In the genomic region with DNA sequence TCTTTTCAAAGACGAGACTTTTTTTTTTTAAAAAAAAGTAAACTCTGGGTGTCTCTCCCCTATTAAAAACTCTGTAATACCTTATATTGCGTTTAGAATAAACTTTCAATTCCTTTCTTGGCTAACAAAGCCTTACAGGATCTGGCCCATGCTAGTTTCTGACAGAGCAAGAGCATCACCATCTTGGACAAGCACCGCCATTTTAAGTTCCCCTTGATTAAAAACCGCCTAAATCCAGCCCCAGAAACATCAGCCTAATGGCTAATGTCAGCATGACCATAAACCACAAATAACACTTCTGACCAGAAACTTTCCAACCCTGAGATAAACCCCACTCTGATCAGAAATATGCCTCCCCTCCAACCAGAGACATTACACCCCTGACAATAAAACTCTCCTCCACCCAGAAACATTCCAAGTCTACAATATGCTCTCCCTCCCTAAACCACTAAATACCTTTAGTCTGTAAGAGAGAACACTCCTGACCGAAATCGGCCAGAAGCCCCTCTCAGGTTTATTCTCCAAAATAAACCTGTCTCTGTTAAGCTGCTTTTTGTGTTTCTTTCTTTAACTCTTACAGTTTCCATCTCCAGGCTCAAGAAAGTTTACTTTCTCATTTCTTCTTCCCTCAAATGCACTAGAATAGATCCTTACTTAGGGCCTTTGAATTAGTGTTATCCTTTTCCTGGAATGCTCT, we compare ENCODE assay signal across 2 cellular contexts.
TF ChIP-seq lines count a peak whose summit lies in the region.

No MANE protein-coding gene starts in this region.

TF ChIP-seq in A549, 52 proteins besides CTCF, POLR2A, EP300 and RAD21 (continued from another document):
- TF ChIP-seq, protein P1, sequence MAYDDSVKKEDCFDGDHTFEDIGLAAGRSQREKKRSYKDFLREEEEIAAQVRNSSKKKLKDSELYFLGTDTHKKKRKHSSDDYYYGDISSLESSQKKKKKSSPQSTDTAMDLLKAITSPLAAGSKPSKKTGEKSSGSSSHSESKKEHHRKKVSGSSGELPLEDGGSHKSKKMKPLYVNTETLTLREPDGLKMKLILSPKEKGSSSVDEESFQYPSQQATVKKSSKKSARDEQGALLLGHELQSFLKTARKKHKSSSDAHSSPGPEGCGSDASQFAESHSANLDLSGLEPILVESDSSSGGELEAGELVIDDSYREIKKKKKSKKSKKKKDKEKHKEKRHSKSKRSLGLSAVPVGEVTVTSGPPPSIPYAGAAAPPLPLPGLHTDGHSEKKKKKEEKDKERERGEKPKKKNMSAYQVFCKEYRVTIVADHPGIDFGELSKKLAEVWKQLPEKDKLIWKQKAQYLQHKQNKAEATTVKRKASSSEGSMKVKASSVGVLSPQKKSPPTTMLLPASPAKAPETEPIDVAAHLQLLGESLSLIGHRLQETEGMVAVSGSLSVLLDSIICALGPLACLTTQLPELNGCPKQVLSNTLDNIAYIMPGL (CRISPR knock-in tag; IDR thresholded peaks at IDR 0.05; ENCODE audit: borderline replicate concordance) = no peak
- TF ChIP-seq ZSCAN20 (CRISPR knock-in tag; IDR thresholded peaks at IDR 0.05) = no peak

TF ChIP-seq in WTC11, 78 proteins besides CTCF, POLR2A, EP300 and RAD21 (continued from another document):
- TF ChIP-seq, protein P2, sequence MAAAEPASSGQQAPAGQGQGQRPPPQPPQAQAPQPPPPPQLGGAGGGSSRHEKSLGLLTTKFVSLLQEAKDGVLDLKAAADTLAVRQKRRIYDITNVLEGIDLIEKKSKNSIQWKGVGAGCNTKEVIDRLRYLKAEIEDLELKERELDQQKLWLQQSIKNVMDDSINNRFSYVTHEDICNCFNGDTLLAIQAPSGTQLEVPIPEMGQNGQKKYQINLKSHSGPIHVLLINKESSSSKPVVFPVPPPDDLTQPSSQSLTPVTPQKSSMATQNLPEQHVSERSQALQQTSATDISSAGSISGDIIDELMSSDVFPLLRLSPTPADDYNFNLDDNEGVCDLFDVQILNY (CRISPR knock-in tag; IDR thresholded peaks at IDR 0.05) = no peak
- TF ChIP-seq NR3C1 (CRISPR knock-in tag; conservative IDR thresholded peaks at IDR 0.05; ENCODE audit: low read depth) = no peak
- no peak for TF ChIP-seq OVOL2 (CRISPR knock-in tag; IDR thresholded peaks at IDR 0.05; ENCODE audit: borderline replicate concordance)
- no peak for TF ChIP-seq NFATC4 (CRISPR knock-in tag; IDR thresholded peaks at IDR 0.05)
- TF ChIP-seq ZBTB21 (CRISPR knock-in tag; IDR thresholded peaks at IDR 0.05; ENCODE audit: borderline replicate concordance) = no peak
- TF ChIP-seq, protein P3, sequence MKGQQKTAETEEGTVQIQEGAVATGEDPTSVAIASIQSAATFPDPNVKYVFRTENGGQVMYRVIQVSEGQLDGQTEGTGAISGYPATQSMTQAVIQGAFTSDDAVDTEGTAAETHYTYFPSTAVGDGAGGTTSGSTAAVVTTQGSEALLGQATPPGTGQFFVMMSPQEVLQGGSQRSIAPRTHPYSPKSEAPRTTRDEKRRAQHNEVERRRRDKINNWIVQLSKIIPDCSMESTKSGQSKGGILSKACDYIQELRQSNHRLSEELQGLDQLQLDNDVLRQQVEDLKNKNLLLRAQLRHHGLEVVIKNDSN (CRISPR knock-in tag; IDR thresholded peaks at IDR 0.05) = no peak
- TF ChIP-seq, protein P4, sequence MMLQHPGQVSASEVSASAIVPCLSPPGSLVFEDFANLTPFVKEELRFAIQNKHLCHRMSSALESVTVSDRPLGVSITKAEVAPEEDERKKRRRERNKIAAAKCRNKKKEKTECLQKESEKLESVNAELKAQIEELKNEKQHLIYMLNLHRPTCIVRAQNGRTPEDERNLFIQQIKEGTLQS (CRISPR knock-in tag; conservative IDR thresholded peaks at IDR 0.05) = no peak
- no peak for TF ChIP-seq ELF4 (CRISPR knock-in tag; IDR thresholded peaks at IDR 0.05; ENCODE audit: low read depth)
- TF ChIP-seq, protein P5, sequence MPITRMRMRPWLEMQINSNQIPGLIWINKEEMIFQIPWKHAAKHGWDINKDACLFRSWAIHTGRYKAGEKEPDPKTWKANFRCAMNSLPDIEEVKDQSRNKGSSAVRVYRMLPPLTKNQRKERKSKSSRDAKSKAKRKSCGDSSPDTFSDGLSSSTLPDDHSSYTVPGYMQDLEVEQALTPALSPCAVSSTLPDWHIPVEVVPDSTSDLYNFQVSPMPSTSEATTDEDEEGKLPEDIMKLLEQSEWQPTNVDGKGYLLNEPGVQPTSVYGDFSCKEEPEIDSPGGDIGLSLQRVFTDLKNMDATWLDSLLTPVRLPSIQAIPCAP (CRISPR knock-in tag; IDR thresholded peaks at IDR 0.05) = no peak
- no peak for TF ChIP-seq HMGA2 (CRISPR knock-in tag; IDR thresholded peaks at IDR 0.05)
- TF ChIP-seq FOXK1 (CRISPR knock-in tag; IDR thresholded peaks at IDR 0.05) = no peak
- TF ChIP-seq, protein P6, sequence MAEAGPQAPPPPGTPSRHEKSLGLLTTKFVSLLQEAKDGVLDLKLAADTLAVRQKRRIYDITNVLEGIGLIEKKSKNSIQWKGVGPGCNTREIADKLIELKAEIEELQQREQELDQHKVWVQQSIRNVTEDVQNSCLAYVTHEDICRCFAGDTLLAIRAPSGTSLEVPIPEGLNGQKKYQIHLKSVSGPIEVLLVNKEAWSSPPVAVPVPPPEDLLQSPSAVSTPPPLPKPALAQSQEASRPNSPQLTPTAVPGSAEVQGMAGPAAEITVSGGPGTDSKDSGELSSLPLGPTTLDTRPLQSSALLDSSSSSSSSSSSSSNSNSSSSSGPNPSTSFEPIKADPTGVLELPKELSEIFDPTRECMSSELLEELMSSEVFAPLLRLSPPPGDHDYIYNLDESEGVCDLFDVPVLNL (CRISPR knock-in tag; IDR thresholded peaks at IDR 0.05; ENCODE audit: borderline replicate concordance, low read depth) = no peak
- TF ChIP-seq, protein P7, sequence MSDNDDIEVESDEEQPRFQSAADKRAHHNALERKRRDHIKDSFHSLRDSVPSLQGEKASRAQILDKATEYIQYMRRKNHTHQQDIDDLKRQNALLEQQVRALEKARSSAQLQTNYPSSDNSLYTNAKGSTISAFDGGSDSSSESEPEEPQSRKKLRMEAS (CRISPR knock-in tag; IDR thresholded peaks at IDR 0.05) = no peak
- no peak for TF ChIP-seq ZNF121 (CRISPR knock-in tag; IDR thresholded peaks at IDR 0.05)
- no peak for TF ChIP-seq ZNF671 (CRISPR knock-in tag; IDR thresholded peaks at IDR 0.05)
- TF ChIP-seq CREM (CRISPR knock-in tag; IDR thresholded peaks at IDR 0.05) = no peak
